8 cellular contexts compared by ENCODE assay signal in genomic region chr3:100254168-100254777, GRCh38. TPM values are rescaled to one million over a fixed set of nuclear protein-coding genes. Genes with fewer than 3 reads are reported as not detected.
A peak's percentile ranks its signal among the peaks of the same experiment; 100 is the strongest.
DNase-seq lines count a peak whose midpoint lies in the region; ATAC-seq lines count a peak whose summit lies in the region.

No MANE protein-coding gene starts in this region.

- no peak overlapping the region for H4K8ac ChIP-seq in neuronal stem cell (ENCODE audit: low read depth, low read length)

- ATAC-seq in HG02885 (IDR thresholded peaks at IDR 0.05; ENCODE audit: poor library complexity, unreplicated experiment) (peak; percentile 89), HG03439 (IDR thresholded peaks at IDR 0.05; ENCODE audit: unreplicated experiment) (no peak)
- peak; percentile 92 for ATAC-seq in activated CD8-positive, alpha-beta T cell treated with anti-CD3 and anti-CD28 coated beads, Interleukin-2, amount 10 ng/mL, durations not matched to agents 7 days and 5 days

- DNase-seq in A172 (ENCODE audit: low spot score) (peak; percentile 53), GDM1 (lab: John Stamatoyannopoulos, UW) (peak; percentile 42), NCI-H446 (lab: John Stamatoyannopoulos, UW) (peak; percentile 53 to 81), foreskin melanocyte (peak; percentile 44), neuronal stem cell (ENCODE audit: low spot score) (peak; percentile 54)
- DNase-seq in activated CD8-positive, alpha-beta T cell treated with anti-CD3 and anti-CD28 coated beads, Interleukin-2, amount 10 ng/mL, durations not matched to agents 7 days and 5 days = peak; percentile 74

- H2BK15ac ChIP-seq in neuronal stem cell (ENCODE audit: low read length) = no peak overlapping the region

- H3K9me3 ChIP-seq in neuronal stem cell (replicated peaks in 1 of 2; ENCODE audit: control insufficient read depth in 2 of 2, insufficient read depth in 1 of 2, low read depth in 1 of 2, low read length in 2 of 2) = no peaks in the 10 kb centered on the region

- no peak overlapping the region for H2BK120ac ChIP-seq in neuronal stem cell (ENCODE audit: low read depth, low read length)

- H3K79me1 ChIP-seq in neuronal stem cell (ENCODE audit: low read depth, low read length) = no peaks in the 10 kb centered on the region

- H3K9ac ChIP-seq in neuronal stem cell (ENCODE audit: low read depth, low read length, poor library complexity) = no peak overlapping the region

- H2AFZ ChIP-seq in neuronal stem cell (ENCODE audit: low read length) = peak overlapping the region; percentile 62

- H3K4me3 Mint-ChIP-seq in activated CD8-positive, alpha-beta T cell treated with anti-CD3 and anti-CD28 coated beads, Interleukin-2, amount 10 ng/mL, durations not matched to agents 7 days and 5 days = no peak overlapping the region

- H3K23ac ChIP-seq in neuronal stem cell (ENCODE audit: low read depth, low read length, poor library complexity) = no peak overlapping the region

- no peak overlapping the region for H3K4ac ChIP-seq in neuronal stem cell (ENCODE audit: low read length)

- peak overlapping the region; percentile 16 for H3K27ac Mint-ChIP-seq in activated CD8-positive, alpha-beta T cell treated with anti-CD3 and anti-CD28 coated beads, Interleukin-2, amount 10 ng/mL, durations not matched to agents 7 days and 5 days

- H3K4me1 ChIP-seq in neuronal stem cell (ENCODE audit: control insufficient read depth in 2 of 2, insufficient read depth in 1 of 2, low read depth in 1 of 2, low read length in 2 of 2) = peaks cover 2 to 4% of the 10 kb centered on the region in 2 donors

- no peaks in the 10 kb centered on the region for H3K9me3 Mint-ChIP-seq in activated CD8-positive, alpha-beta T cell treated with anti-CD3 and anti-CD28 coated beads, Interleukin-2, amount 10 ng/mL, durations not matched to agents 7 days and 5 days (ENCODE audit: insufficient read depth)

- no peak overlapping the region for H2BK12ac ChIP-seq in neuronal stem cell (ENCODE audit: low read length)

- H3K27ac ChIP-seq in neuronal stem cell (replicated peaks; ENCODE audit: low read length) = no peak overlapping the region

- H3K4me3 ChIP-seq in neuronal stem cell (ENCODE audit: low read length in 2 of 2) = no peak overlapping the region

- H2BK5ac ChIP-seq in neuronal stem cell (ENCODE audit: low read length) = no peak overlapping the region

- H3K4me2 ChIP-seq in neuronal stem cell (ENCODE audit: insufficient read depth, low read length, poor library complexity, severe bottlenecking) = no peak overlapping the region

- no peaks in the 10 kb centered on the region for H3K27me3 Mint-ChIP-seq in activated CD8-positive, alpha-beta T cell treated with anti-CD3 and anti-CD28 coated beads, Interleukin-2, amount 10 ng/mL, durations not matched to agents 7 days and 5 days (ENCODE audit: low read depth)

- no peak overlapping the region for H3K14ac ChIP-seq in neuronal stem cell (ENCODE audit: low read length)

- no peak overlapping the region for H3K18ac ChIP-seq in neuronal stem cell (ENCODE audit: low read length)

- CTCF ChIA-PET in activated CD8-positive, alpha-beta T cell treated with anti-CD3 and anti-CD28 coated beads, Interleukin-2, amount 10 ng/mL, durations not matched to agents 7 days and 5 days (lab: Charles Lee) = interaction anchor here (0.5 to 5.8 kb wide), 56 partner anchors 9 to 436 kb away, joined by 3 to 181 read pairs (median 4); partner anchors contain the start of gene CMSS1

- H3K36me3 Mint-ChIP-seq in activated CD8-positive, alpha-beta T cell treated with anti-CD3 and anti-CD28 coated beads, Interleukin-2, amount 10 ng/mL, durations not matched to agents 7 days and 5 days (ENCODE audit: low read depth) = peaks cover 20% of the 10 kb centered on the region

- no peaks in the 10 kb centered on the region for H3K36me3 ChIP-seq in neuronal stem cell (replicated peaks in 1 of 2; ENCODE audit: control insufficient read depth in 2 of 2, insufficient read depth in 2 of 2, low read length in 2 of 2)

- POLR2A ChIA-PET in activated CD8-positive, alpha-beta T cell treated with anti-CD3 and anti-CD28 coated beads, Interleukin-2, amount 10 ng/mL, durations not matched to agents 7 days and 5 days (lab: Charles Lee) = interaction anchor here (1.1 kb wide), 1 partner anchor 186 kb away, joined by 7 read pairs; no protein-coding TSS in a partner anchor

- H3K27me3 ChIP-seq in neuronal stem cell (ENCODE audit: control insufficient read depth in 3 of 3, insufficient read depth in 3 of 3, low read depth in 1 of 3, low read length in 3 of 3) = no peaks in the 10 kb centered on the region

- no CpG with 5 or more reads among the region's 7 CpGs for WGBS in neuronal stem cell (ENCODE audit: extremely low coverage in 2 of 2, insufficient read length in 2 of 2, insufficient replicate concordance in 1 of 2), 2 donors

- no peak overlapping the region for H2AK5ac ChIP-seq in neuronal stem cell (ENCODE audit: low read depth, low read length)

- H3K4me1 Mint-ChIP-seq in activated CD8-positive, alpha-beta T cell treated with anti-CD3 and anti-CD28 coated beads, Interleukin-2, amount 10 ng/mL, durations not matched to agents 7 days and 5 days (ENCODE audit: low read depth) = peaks cover 24% of the 10 kb centered on the region

- H4K91ac ChIP-seq in neuronal stem cell (ENCODE audit: low read depth, low read length, poor library complexity) = no peak overlapping the region

RNA-seq across cellular contexts. Expression of gene TBC1D23, which starts 6.5 kb away (rescaled TPM):
- 49.8 and 57.0 TPM in 2 replicates for total RNA-seq in A172 (2014; rRNA removed; shearing (Covaris generic))
- total RNA-seq in activated CD8-positive, alpha-beta T cell treated with anti-CD3 and anti-CD28 coated beads, Interleukin-2, amount 10 ng/mL, durations not matched to agents 7 days and 5 days = 10 to 100 TPM; 28.6 to 29.3 TPM
- 13.4 TPM for polyA plus RNA-seq in neuronal stem cell (2013, experiment 1 of 2)
- 14.1 TPM for polyA plus RNA-seq in neuronal stem cell (2013, experiment 2 of 2)
